ENCODE assay signal across 8 cellular contexts in genomic region chr5:132426525-132427138, GRCh38. TPM values are rescaled to one million over a fixed set of nuclear protein-coding genes. Genes with fewer than 3 reads are reported as not detected.
A peak's percentile ranks its signal among the peaks of the same experiment; 100 is the strongest.
DNase-seq lines count a peak whose midpoint lies in the region; ATAC-seq and TF ChIP-seq lines count a peak whose summit lies in the region.

No MANE protein-coding gene starts in this region.

- peaks cover 46% of the 10 kb centered on the region for H3K4me1 ChIP-seq in Panc1 (ENCODE audit: control insufficient read depth, insufficient read depth, low read length)

- peak overlapping the region; percentile 64 for H3K27ac ChIP-seq in Panc1 (ENCODE audit: low read length)

- in situ Hi-C loops in Panc1 (cut with HindIII; ENCODE audit: low pct_unique_long_range_greater_than_20kb, low sequenced_read_pairs) = no loop called here

- ATAC-seq in HG03066 (IDR thresholded peaks at IDR 0.05; ENCODE audit: low read depth, unreplicated experiment) (peak; percentile 40), Panc1 (peak; percentile 54)

- POLR2A ChIA-PET in Panc1 (lab: Charles Lee) = interaction anchor here (0.5 kb wide), 1 partner anchor 23 kb away, joined by 4 read pairs; no protein-coding TSS in a partner anchor

- intact Hi-C loops in Panc1 (cut with micrococcal nuclease; ENCODE audit: unreplicated experiment) = no loop called here

- no peaks in the 10 kb centered on the region for H3K9me3 ChIP-seq in Panc1 (ENCODE audit: control insufficient read depth, insufficient read depth, low read depth, low read length)

- no peaks in the 10 kb centered on the region for H3K36me3 ChIP-seq in Panc1 (ENCODE audit: control insufficient read depth, insufficient read depth, low read length)

- BruUV-seq in Panc1 (replicated peaks; lab: Mats Ljungman, UMichigan) = no TSS peak

- no peaks in the 10 kb centered on the region for H3K27me3 ChIP-seq in Panc1 (ENCODE audit: control insufficient read depth, insufficient read depth, low read length)

- TF ChIP-seq CTCF in Panc1 (IDR thresholded peaks at IDR 0.05) = peak; percentile 41

- no peak overlapping the region for H3K4me3 ChIP-seq in Panc1 (ENCODE audit: low read depth in 2 of 2, low read length in 2 of 2)

- CTCF ChIA-PET in Panc1 (lab: Charles Lee) = interaction anchor here (0.9 kb wide), 1 partner anchor 38 kb away, joined by 3 read pairs; no protein-coding TSS in a partner anchor

- peak; percentile 92 for DNase-seq in NK-92 treated with Interleukin-12 subunit alpha and Interleukin-12 subunit beta, amount 100 ng/mL, for 24 hours (lab: John Stamatoyannopoulos, UW)
- no peak for DNase-seq in NK-92 (lab: John Stamatoyannopoulos, UW; ENCODE audit: unreplicated experiment)
- DNase-seq in Panc1 (ENCODE audit: low read depth, low spot score) = no peak
- peak; percentile 36 to 48 for DNase-seq in activated T-helper 1 cell treated with anti-CD3 and anti-CD28 coated beads, Interleukin-2, amount 50 U/mL, for 16 hours (ENCODE audit: low read depth in 1 of 2, low spot score in 1 of 2)
- peak; percentile 76 for DNase-seq in foreskin melanocyte
- DNase-seq in pons (ENCODE audit: low spot score) = peak; percentile 9
- no peak for DNase-seq in effector CD8-positive, alpha-beta T cell (lab: John Stamatoyannopoulos, UW)

RNA-seq across cellular contexts. Expression of gene SLC22A5, which starts 57.1 kb away (rescaled TPM):
- 9.5 TPM for total RNA-seq in Panc1 (2021; ENCODE audit: unreplicated experiment)
- polyA plus RNA-seq in Panc1 (2012; ENCODE audit: insufficient read length) = 7.2 TPM

Comparison
In these comparisons a context has a peak if more than half of its experiments do, and no peak if none do; other contexts are left out.
1. DNase-seq: peak in NK-92 treated with Interleukin-12 subunit alpha and Interleukin-12 subunit beta, amount 100 ng/mL, for 24 hours (single experiment), activated T-helper 1 cell treated with anti-CD3 and anti-CD28 coated beads, Interleukin-2, amount 50 U/mL, for 16 hours (2 of 2), foreskin melanocyte (single experiment) and pons (single experiment); none in NK-92 (single experiment), Panc1 (single experiment) and effector CD8-positive, alpha-beta T cell (single experiment).